In genomic region chr4:141011799-141012377, GRCh38 we compare ENCODE assay signal across 29 cellular contexts.
DNase-seq lines count a peak whose midpoint lies in the region; TF ChIP-seq lines count a peak whose summit lies in the region.
"Had no signal": no experiment of that assay in that cellular context is flagged by ENCODE, and none has a peak within 500 bp of the region (broad histone marks: within the 10 kb centered on the region; RNA-seq: fewer than 3 reads in every experiment).

No MANE protein-coding gene starts in this region.

- POLR2A ChIA-PET in activated CD4-positive, alpha-beta memory T cell treated with anti-CD3 and anti-CD28 coated beads for 36 hours (lab: Charles Lee), result interaction anchor here (0.6 kb wide), 1 partner anchor 156 kb away, joined by 3 read pairs; no protein-coding TSS in a partner anchor

- H3K27ac Mint-ChIP-seq in mesothelial cell of epicardium, result peak overlapping the region; percentile 79
- H3K27ac Mint-ChIP-seq in activated CD4-positive, alpha-beta memory T cell treated with anti-CD3 and anti-CD28 coated beads for 36 hours, result no peak overlapping the region
- H3K27ac Mint-ChIP-seq: activated CD4-positive, alpha-beta T cell treated with anti-CD3 and anti-CD28 coated beads for 36 hours; activated naive CD8-positive, alpha-beta T cell treated with anti-CD3 and anti-CD28 coated beads, Interleukin-2, amount 10 ng/mL, durations not matched to agents 7 days and 5 days; neural progenitor cell; progenitor cell of endocrine pancreas; T-helper 2 cell treated with Interferon-gamma antibody and Interleukin-4, amounts not matched to agents 5 μg/mL and 100 μg/mL, for 36 hours; type B pancreatic cell had no signal

- TF ChIP-seq POLR2A in sigmoid colon (IDR thresholded peaks at IDR 0.05), result no peak

- H3K27me3 Mint-ChIP-seq in mesothelial cell of epicardium (ENCODE audit: low read depth), result no peaks in the 10 kb centered on the region
- no peaks in the 10 kb centered on the region for H3K27me3 Mint-ChIP-seq in activated CD4-positive, alpha-beta memory T cell treated with anti-CD3 and anti-CD28 coated beads for 36 hours
- H3K27me3 Mint-ChIP-seq: activated CD4-positive, alpha-beta T cell treated with anti-CD3 and anti-CD28 coated beads for 36 hours; activated naive CD8-positive, alpha-beta T cell treated with anti-CD3 and anti-CD28 coated beads, Interleukin-2, amount 10 ng/mL, durations not matched to agents 7 days and 5 days; progenitor cell of endocrine pancreas; type B pancreatic cell had no signal

- DNase-seq in NCI-H69 (lab: John Stamatoyannopoulos, UW) (peak; percentile 4), cerebellum (ENCODE audit: low spot score) (peak; percentile 47), mesothelial cell of epicardium (ENCODE audit: low spot score in 2 of 2, unreplicated experiment in 2 of 2) (no peak), sigmoid colon (peak; percentile 78), DMS153 (lab: John Stamatoyannopoulos, UW) (no peak)
- DNase-seq in activated CD8-positive, alpha-beta memory T cell treated with anti-CD3 and anti-CD28 coated beads for 24 hours, result no peak
- no peak for DNase-seq in activated CD4-positive, alpha-beta memory T cell treated with anti-CD3 and anti-CD28 coated beads for 36 hours
- DNase-seq: activated CD4-positive, alpha-beta T cell treated with anti-CD3 and anti-CD28 coated beads for 36 hours; activated gamma-delta T cell; activated naive CD8-positive, alpha-beta T cell treated with anti-CD3 and anti-CD28 coated beads, Interleukin-2, amount 10 ng/mL, durations not matched to agents 7 days and 5 days; activated T-cell treated with anti-CD3 and anti-CD28 coated beads, Interleukin-2, amount 50 U/mL, for 1 hour; Caco-2; central memory CD4-positive, alpha-beta T cell; dermis blood vessel endothelial cell; DND-41; glutamatergic neuron; islet precursor cell; KG1; MG63; mucosa of descending colon; NCI-H2029; NCI-H226; stimulated activated CD4-positive, alpha-beta T cell treated with anti-CD3 and anti-CD28 coated beads, Interleukin-1b, Interleukin-23, amount 100 ng/mL, for 48 hours had no signal

- peaks cover 4% of the 10 kb centered on the region for H3K36me3 Mint-ChIP-seq in mesothelial cell of epicardium
- H3K36me3 Mint-ChIP-seq in activated CD4-positive, alpha-beta memory T cell treated with anti-CD3 and anti-CD28 coated beads for 36 hours, result no peaks in the 10 kb centered on the region
- H3K36me3 Mint-ChIP-seq: activated naive CD8-positive, alpha-beta T cell treated with anti-CD3 and anti-CD28 coated beads, Interleukin-2, amount 10 ng/mL, durations not matched to agents 7 days and 5 days; neural progenitor cell had no signal

- no peak for TF ChIP-seq CTCF in mesothelial cell of epicardium (IDR thresholded peaks at IDR 0.05; ENCODE audit: unreplicated experiment)
- TF ChIP-seq CTCF in sigmoid colon (IDR thresholded peaks at IDR 0.05), result no peak

- TF ChIP-seq EP300 in sigmoid colon (IDR thresholded peaks at IDR 0.05), result no peak

- peak overlapping the region; percentile 31 to 73 (median 69) for H3K27ac ChIP-seq in sigmoid colon
- H3K27ac ChIP-seq: neural progenitor cell, RWPE1 had no signal

- peaks cover 18% of the 10 kb centered on the region for H3K9me3 Mint-ChIP-seq in mesothelial cell of epicardium
- no peaks in the 10 kb centered on the region for H3K9me3 Mint-ChIP-seq in activated CD4-positive, alpha-beta memory T cell treated with anti-CD3 and anti-CD28 coated beads for 36 hours
- H3K9me3 Mint-ChIP-seq: activated naive CD8-positive, alpha-beta T cell treated with anti-CD3 and anti-CD28 coated beads, Interleukin-2, amount 10 ng/mL, durations not matched to agents 7 days and 5 days; T-helper 2 cell treated with Interferon-gamma antibody and Interleukin-4, amounts not matched to agents 5 μg/mL and 100 μg/mL, for 36 hours had no signal

- WGBS in sigmoid colon, 2 donors, result 89 to 91% methylated on average over 4 of the region's 4 CpGs

- no peak overlapping the region for H3K4me3 Mint-ChIP-seq in mesothelial cell of epicardium
- no peak overlapping the region for H3K4me3 Mint-ChIP-seq in activated CD4-positive, alpha-beta memory T cell treated with anti-CD3 and anti-CD28 coated beads for 36 hours
- H3K4me3 Mint-ChIP-seq: activated CD4-positive, alpha-beta T cell treated with anti-CD3 and anti-CD28 coated beads for 36 hours; activated naive CD8-positive, alpha-beta T cell treated with anti-CD3 and anti-CD28 coated beads, Interleukin-2, amount 10 ng/mL, durations not matched to agents 7 days and 5 days; neural progenitor cell; T-helper 2 cell treated with Interferon-gamma antibody and Interleukin-4, amounts not matched to agents 5 μg/mL and 100 μg/mL, for 36 hours; type B pancreatic cell had no signal

- peaks cover 0 to 48% (median 31%) of the 10 kb centered on the region in 4 donors for H3K4me1 ChIP-seq in sigmoid colon
- H3K4me1 ChIP-seq: Caco-2, neural progenitor cell had no signal

- intact Hi-C loops in sigmoid colon (cut with DNase I), result no loop called here
- intact Hi-C loops in activated CD4-positive, alpha-beta memory T cell treated with anti-CD3 and anti-CD28 coated beads for 36 hours (cut with micrococcal nuclease), result no loop called here

- CTCF ChIA-PET in activated CD4-positive, alpha-beta memory T cell treated with anti-CD3 and anti-CD28 coated beads for 36 hours (lab: Charles Lee), result no interaction called here

- H3K4me3 ChIP-seq in sigmoid colon, result no peak overlapping the region
- H3K4me3 ChIP-seq: MG63, mucosa of descending colon, neural progenitor cell, smooth muscle cell had no signal

- no peaks in the 10 kb centered on the region for H3K9me3 ChIP-seq in sigmoid colon
- H3K9me3 ChIP-seq: Caco-2, MG63, mucosa of descending colon had no signal

- H3K36me3 ChIP-seq in sigmoid colon, result no peaks in the 10 kb centered on the region
- H3K36me3 ChIP-seq: MG63, neural progenitor cell had no signal

- H3K27me3 ChIP-seq in sigmoid colon, result no peaks in the 10 kb centered on the region
- H3K27me3 ChIP-seq: MG63, neural progenitor cell had no signal

- H3K4me1 Mint-ChIP-seq in mesothelial cell of epicardium, result peaks cover 37% of the 10 kb centered on the region
- H3K4me1 Mint-ChIP-seq in activated CD4-positive, alpha-beta memory T cell treated with anti-CD3 and anti-CD28 coated beads for 36 hours (ENCODE audit: low read depth), result no peaks in the 10 kb centered on the region
- H3K4me1 Mint-ChIP-seq: activated CD4-positive, alpha-beta T cell treated with anti-CD3 and anti-CD28 coated beads for 36 hours; activated naive CD8-positive, alpha-beta T cell treated with anti-CD3 and anti-CD28 coated beads, Interleukin-2, amount 10 ng/mL, durations not matched to agents 7 days and 5 days; neural progenitor cell had no signal

Comparison
In these comparisons a context has a peak if more than half of its experiments do, and no peak if none do; other contexts are left out.
1. DNase-seq: peak in NCI-H69 (single experiment), cerebellum (single experiment) and sigmoid colon (single experiment); none in mesothelial cell of epicardium (0 of 2), DMS153 (single experiment), activated CD8-positive, alpha-beta memory T cell treated with anti-CD3 and anti-CD28 coated beads for 24 hours (single experiment) and activated CD4-positive, alpha-beta memory T cell treated with anti-CD3 and anti-CD28 coated beads for 36 hours (single experiment).